19 cellular contexts compared by ENCODE assay signal in genomic region chr13:31149604-31150003, GRCh38. TPM values are rescaled to one million over a fixed set of nuclear protein-coding genes. Genes with fewer than 3 reads are reported as not detected.
DNase-seq lines count a peak whose midpoint lies in the region; ATAC-seq and TF ChIP-seq lines count a peak whose summit lies in the region.
"Had no signal": no experiment of that assay in that cellular context is flagged by ENCODE, and none has a peak within 500 bp of the region (broad histone marks: within the 10 kb centered on the region; RNA-seq: fewer than 3 reads in every experiment).

No MANE protein-coding gene starts in this region.

- H3K27me3 ChIP-seq in CD8-positive, alpha-beta T cell (ENCODE audit: insufficient read depth, low read length): no peaks in the 10 kb centered on the region
- H3K27me3 ChIP-seq: BE2C had no signal

- H3K36me3 ChIP-seq in CD8-positive, alpha-beta T cell (ENCODE audit: insufficient read depth, low read length): peaks cover 72% of the 10 kb centered on the region

- H3K27ac ChIP-seq in CD8-positive, alpha-beta T cell (ENCODE audit: low read depth, low read length): no peak overlapping the region

- POLR2A ChIA-PET in CD8-positive, alpha-beta T cell (lab: Charles Lee): no interaction called here

- H3K9me3 Mint-ChIP-seq in activated T-cell treated with anti-CD3 and anti-CD28 coated beads, Interleukin-2, amount 50 U/mL, for 72 hours: no peaks in the 10 kb centered on the region
- no peaks in the 10 kb centered on the region for H3K9me3 Mint-ChIP-seq in CD8-positive, alpha-beta T cell
- no peaks in the 10 kb centered on the region for H3K9me3 Mint-ChIP-seq in Calu3 (ENCODE audit: low read depth, unreplicated experiment)
- no peaks in the 10 kb centered on the region for H3K9me3 Mint-ChIP-seq in activated T-helper 2 cell treated with anti-CD3 and anti-CD28 coated beads, Interferon-gamma antibody, Interleukin-2, Interleukin-4, amounts not matched to agents 10 μg/mL and 5 μg/mL and 100 μg/mL, durations not matched to agents 14 hours and 24 hours and 36 hours
- no peaks in the 10 kb centered on the region for H3K9me3 Mint-ChIP-seq in stimulated activated memory B cell treated with anti-CD40 and anti-IgM and Interleukin-4, amounts not matched to agents 10 μg/mL and 1 μg/mL and 100 μg/mL, for 72 hours
- H3K9me3 Mint-ChIP-seq: CD4-positive, CD25-positive, alpha-beta regulatory T cell; GM23338 had no signal

- peaks cover 23 to 63% of the 10 kb centered on the region in 2 donors for H3K36me3 Mint-ChIP-seq in activated T-cell treated with anti-CD3 and anti-CD28 coated beads, Interleukin-2, amount 50 U/mL, for 72 hours (ENCODE audit: insufficient read depth in 2 of 2)
- peaks cover 91% of the 10 kb centered on the region for H3K36me3 Mint-ChIP-seq in CD8-positive, alpha-beta T cell
- peaks cover 59% of the 10 kb centered on the region for H3K36me3 Mint-ChIP-seq in Calu3 (ENCODE audit: insufficient read depth, unreplicated experiment)
- H3K36me3 Mint-ChIP-seq in activated T-helper 2 cell treated with anti-CD3 and anti-CD28 coated beads, Interferon-gamma antibody, Interleukin-2, Interleukin-4, amounts not matched to agents 10 μg/mL and 5 μg/mL and 100 μg/mL, durations not matched to agents 14 hours and 24 hours and 36 hours (ENCODE audit: low read depth): peaks cover 88% of the 10 kb centered on the region
- H3K36me3 Mint-ChIP-seq in stimulated activated memory B cell treated with anti-CD40 and anti-IgM and Interleukin-4, amounts not matched to agents 10 μg/mL and 1 μg/mL and 100 μg/mL, for 72 hours: peaks cover 72% of the 10 kb centered on the region

- no peak overlapping the region for H3K4me3 Mint-ChIP-seq in activated T-cell treated with anti-CD3 and anti-CD28 coated beads, Interleukin-2, amount 50 U/mL, for 72 hours
- no peak overlapping the region for H3K4me3 Mint-ChIP-seq in CD8-positive, alpha-beta T cell
- H3K4me3 Mint-ChIP-seq in Calu3 (ENCODE audit: low read depth, unreplicated experiment): no peak overlapping the region
- H3K4me3 Mint-ChIP-seq in activated T-helper 2 cell treated with anti-CD3 and anti-CD28 coated beads, Interferon-gamma antibody, Interleukin-2, Interleukin-4, amounts not matched to agents 10 μg/mL and 5 μg/mL and 100 μg/mL, durations not matched to agents 14 hours and 24 hours and 36 hours (ENCODE audit: low read depth): no peak overlapping the region
- H3K4me3 Mint-ChIP-seq in stimulated activated memory B cell treated with anti-CD40 and anti-IgM and Interleukin-4, amounts not matched to agents 10 μg/mL and 1 μg/mL and 100 μg/mL, for 72 hours: no peak overlapping the region
- H3K4me3 Mint-ChIP-seq: CD4-positive, CD25-positive, alpha-beta regulatory T cell; GM23338 had no signal

- DNase-seq in activated T-cell treated with anti-CD3 and anti-CD28 coated beads, Interleukin-2, amount 50 U/mL, for 72 hours: no peak
- DNase-seq in activated T-cell treated with anti-CD3 and anti-CD28 coated beads, Interleukin-2, amount 50 U/mL, for 48 hours: no peak
- DNase-seq in CD8-positive, alpha-beta T cell: no peak
- DNase-seq in Calu3: no peak
- no peak for DNase-seq in activated T-helper 2 cell treated with anti-CD3 and anti-CD28 coated beads, Interferon-gamma antibody, Interleukin-2, Interleukin-4, amounts not matched to agents 10 μg/mL and 5 μg/mL and 100 μg/mL, durations not matched to agents 14 hours and 24 hours and 36 hours (ENCODE audit: low spot score)
- DNase-seq in SKM-1 (lab: John Stamatoyannopoulos, UW; ENCODE audit: unreplicated experiment): no peak
- no peak for DNase-seq in NCI-H748 treated with DMSO at 0.1 percent for 48 hours (lab: John Stamatoyannopoulos, UW)
- DNase-seq: ACHN; BE2C; C1 segment of cervical spinal cord; Caco-2; CD4-positive, CD25-positive, alpha-beta regulatory T cell; DMS153; DMS79; GDM1; HCEC 1CT; IMR-90 had no signal

- intact Hi-C loops in CD8-positive, alpha-beta T cell (cut with DNase I, micrococcal nuclease): no loop called here
- intact Hi-C loops in Calu3 (cut with micrococcal nuclease; ENCODE audit: unreplicated experiment): no loop called here
- intact Hi-C loops in activated T-helper 2 cell treated with anti-CD3 and anti-CD28 coated beads, Interferon-gamma antibody, Interleukin-2, Interleukin-4, amounts not matched to agents 10 μg/mL and 5 μg/mL and 100 μg/mL, durations not matched to agents 14 hours and 24 hours and 36 hours (cut with micrococcal nuclease): no loop called here

- no peak overlapping the region for H3K4me3 ChIP-seq in CD8-positive, alpha-beta T cell (ENCODE audit: low read depth, low read length)
- H3K4me3 ChIP-seq: GM23338 had no signal

- H3K4me1 Mint-ChIP-seq in activated T-cell treated with anti-CD3 and anti-CD28 coated beads, Interleukin-2, amount 50 U/mL, for 72 hours (ENCODE audit: low read depth): peaks cover 30% of the 10 kb centered on the region
- H3K4me1 Mint-ChIP-seq in CD8-positive, alpha-beta T cell (ENCODE audit: low read depth): peaks cover 28% of the 10 kb centered on the region
- peaks cover 20% of the 10 kb centered on the region for H3K4me1 Mint-ChIP-seq in Calu3 (ENCODE audit: low read depth, unreplicated experiment)
- H3K4me1 Mint-ChIP-seq in activated T-helper 2 cell treated with anti-CD3 and anti-CD28 coated beads, Interferon-gamma antibody, Interleukin-2, Interleukin-4, amounts not matched to agents 10 μg/mL and 5 μg/mL and 100 μg/mL, durations not matched to agents 14 hours and 24 hours and 36 hours (ENCODE audit: low read depth): peaks cover 40% of the 10 kb centered on the region
- peaks cover 11% of the 10 kb centered on the region for H3K4me1 Mint-ChIP-seq in stimulated activated memory B cell treated with anti-CD40 and anti-IgM and Interleukin-4, amounts not matched to agents 10 μg/mL and 1 μg/mL and 100 μg/mL, for 72 hours
- H3K4me1 Mint-ChIP-seq: GM23338 had no signal

- no peak for TF ChIP-seq CTCF in CD8-positive, alpha-beta T cell (IDR thresholded peaks at IDR 0.05)
- TF ChIP-seq CTCF in Calu3 (IDR thresholded peaks at IDR 0.05; ENCODE audit: unreplicated experiment): no peak

- no peak for ATAC-seq in activated T-cell treated with anti-CD3 and anti-CD28 coated beads, Interleukin-2, amount 50 U/mL, for 72 hours (replicated peaks in 1 of 2)
- no peak for ATAC-seq in CD8-positive, alpha-beta T cell
- ATAC-seq in stimulated activated memory B cell treated with anti-CD40 and anti-IgM and Interleukin-4, amounts not matched to agents 10 μg/mL and 1 μg/mL and 100 μg/mL, for 72 hours: no peak
- ATAC-seq: GM23338 had no signal

- CTCF ChIA-PET in CD8-positive, alpha-beta T cell (lab: Charles Lee): interaction anchor here (0.9 kb wide), 1 partner anchor 11 kb away, joined by 3 read pairs; no protein-coding TSS in a partner anchor
- CTCF ChIA-PET in Calu3 (lab: Charles Lee): no interaction called here

- H3K27me3 Mint-ChIP-seq in activated T-cell treated with anti-CD3 and anti-CD28 coated beads, Interleukin-2, amount 50 U/mL, for 72 hours (ENCODE audit: low read depth): no peaks in the 10 kb centered on the region
- no peaks in the 10 kb centered on the region for H3K27me3 Mint-ChIP-seq in CD8-positive, alpha-beta T cell (ENCODE audit: low read depth)
- H3K27me3 Mint-ChIP-seq in Calu3 (ENCODE audit: unreplicated experiment): no peaks in the 10 kb centered on the region
- no peaks in the 10 kb centered on the region for H3K27me3 Mint-ChIP-seq in activated T-helper 2 cell treated with anti-CD3 and anti-CD28 coated beads, Interferon-gamma antibody, Interleukin-2, Interleukin-4, amounts not matched to agents 10 μg/mL and 5 μg/mL and 100 μg/mL, durations not matched to agents 14 hours and 24 hours and 36 hours (ENCODE audit: low read depth)
- no peaks in the 10 kb centered on the region for H3K27me3 Mint-ChIP-seq in stimulated activated memory B cell treated with anti-CD40 and anti-IgM and Interleukin-4, amounts not matched to agents 10 μg/mL and 1 μg/mL and 100 μg/mL, for 72 hours
- H3K27me3 Mint-ChIP-seq: CD4-positive, CD25-positive, alpha-beta regulatory T cell had no signal

- no TSS peak for BruUV-seq in Calu3 (replicated peaks; lab: Mats Ljungman, UMichigan)

- peak overlapping the region; percentile 72 for H3K27ac Mint-ChIP-seq in activated T-cell treated with anti-CD3 and anti-CD28 coated beads, Interleukin-2, amount 50 U/mL, for 72 hours
- H3K27ac Mint-ChIP-seq in CD8-positive, alpha-beta T cell: peak overlapping the region; percentile 25
- H3K27ac Mint-ChIP-seq in Calu3 (ENCODE audit: unreplicated experiment): peak overlapping the region; percentile 52
- peak overlapping the region; percentile 67 for H3K27ac Mint-ChIP-seq in activated T-helper 2 cell treated with anti-CD3 and anti-CD28 coated beads, Interferon-gamma antibody, Interleukin-2, Interleukin-4, amounts not matched to agents 10 μg/mL and 5 μg/mL and 100 μg/mL, durations not matched to agents 14 hours and 24 hours and 36 hours
- no peak overlapping the region for H3K27ac Mint-ChIP-seq in stimulated activated memory B cell treated with anti-CD40 and anti-IgM and Interleukin-4, amounts not matched to agents 10 μg/mL and 1 μg/mL and 100 μg/mL, for 72 hours
- H3K27ac Mint-ChIP-seq: GM23338 had no signal

- no peaks in the 10 kb centered on the region for H3K4me1 ChIP-seq in CD8-positive, alpha-beta T cell (ENCODE audit: insufficient read depth, low read length)
- H3K4me1 ChIP-seq: BE2C, Caco-2 had no signal

- no peaks in the 10 kb centered on the region for H3K9me3 ChIP-seq in CD8-positive, alpha-beta T cell (ENCODE audit: low read length)
- H3K9me3 ChIP-seq: BE2C, Caco-2 had no signal

RNA-seq across cellular contexts. Expression of gene HSPH1, which starts 12.1 kb away (rescaled TPM):
- 10 to 100 TPM; 86.3 to 89.5 TPM for total RNA-seq in activated T-cell treated with anti-CD3 and anti-CD28 coated beads, Interleukin-2, amount 50 U/mL, for 72 hours
- 100 to 1,000 TPM; 189 to 199 TPM for total RNA-seq in CD8-positive, alpha-beta T cell
- total RNA-seq in Calu3 (2022): 186 and 216 TPM in 2 replicates
- total RNA-seq in activated T-helper 2 cell treated with anti-CD3 and anti-CD28 coated beads, Interferon-gamma antibody, Interleukin-2, Interleukin-4, amounts not matched to agents 10 μg/mL and 5 μg/mL and 100 μg/mL, durations not matched to agents 14 hours and 24 hours and 36 hours: 269 and 274 TPM in 2 replicates

RNA-seq across cellular contexts. Expression of gene B3GLCT, which starts 50.2 kb away (rescaled TPM):
- 1 to 10 TPM; 2.6 to 3.0 TPM for total RNA-seq in activated T-cell treated with anti-CD3 and anti-CD28 coated beads, Interleukin-2, amount 50 U/mL, for 72 hours
- total RNA-seq in CD8-positive, alpha-beta T cell: 1 to 10 TPM; 5.0 TPM
- total RNA-seq in Calu3 (2022): 5.1 and 5.8 TPM in 2 replicates
- total RNA-seq in activated T-helper 2 cell treated with anti-CD3 and anti-CD28 coated beads, Interferon-gamma antibody, Interleukin-2, Interleukin-4, amounts not matched to agents 10 μg/mL and 5 μg/mL and 100 μg/mL, durations not matched to agents 14 hours and 24 hours and 36 hours: 4.3 and 4.7 TPM in 2 replicates
